In the genomic region with DNA sequence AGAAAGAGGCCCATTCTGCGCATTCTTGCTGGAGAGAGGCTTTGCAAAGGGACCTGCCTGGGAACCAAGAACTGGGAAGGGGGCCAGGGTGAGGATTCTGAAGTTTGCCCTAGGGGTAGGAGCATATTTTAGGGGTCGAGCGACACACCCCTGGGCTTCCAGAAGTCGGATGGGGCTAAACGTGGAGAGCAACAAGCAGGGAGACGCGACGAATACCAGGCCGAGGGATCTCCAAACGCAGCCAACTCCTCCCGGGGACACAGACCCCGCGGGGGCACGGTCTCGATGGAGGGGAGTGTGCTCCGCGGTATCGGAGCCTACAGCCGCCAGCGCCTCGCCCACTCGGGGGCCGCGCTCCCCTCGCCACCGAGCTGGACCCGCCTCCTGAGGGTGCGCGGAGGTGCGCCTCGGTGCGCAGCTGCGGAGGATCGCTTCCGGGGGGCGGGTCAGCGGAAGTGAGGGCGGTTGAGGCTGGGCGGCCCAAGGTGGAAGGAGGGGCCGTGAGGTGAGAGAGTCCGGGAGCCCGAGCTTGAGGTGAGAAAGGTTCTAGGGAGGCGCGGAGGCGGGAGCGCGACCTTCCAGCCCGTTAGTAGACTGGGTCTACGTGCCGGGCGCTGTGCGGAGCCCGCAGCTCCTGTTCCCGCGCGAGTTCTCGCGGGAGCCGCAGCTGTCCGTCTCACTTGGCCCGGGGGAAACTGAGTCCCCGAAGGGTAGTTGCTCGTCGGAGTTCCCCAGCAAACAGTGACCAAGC, we compare ENCODE assay signal across 1 cellular context.
TF ChIP-seq lines count a peak whose summit lies in the region.

A gene (plus strand): TSS at position 459 of the 751 bp plus-strand sequence. CDS start 3,151 bp downstream, outside the sequence.

TF ChIP-seq in GM12878, 131 proteins besides CTCF, POLR2A, EP300 and RAD21 (continued from another document and continues in another):
- TF ChIP-seq, protein P1, sequence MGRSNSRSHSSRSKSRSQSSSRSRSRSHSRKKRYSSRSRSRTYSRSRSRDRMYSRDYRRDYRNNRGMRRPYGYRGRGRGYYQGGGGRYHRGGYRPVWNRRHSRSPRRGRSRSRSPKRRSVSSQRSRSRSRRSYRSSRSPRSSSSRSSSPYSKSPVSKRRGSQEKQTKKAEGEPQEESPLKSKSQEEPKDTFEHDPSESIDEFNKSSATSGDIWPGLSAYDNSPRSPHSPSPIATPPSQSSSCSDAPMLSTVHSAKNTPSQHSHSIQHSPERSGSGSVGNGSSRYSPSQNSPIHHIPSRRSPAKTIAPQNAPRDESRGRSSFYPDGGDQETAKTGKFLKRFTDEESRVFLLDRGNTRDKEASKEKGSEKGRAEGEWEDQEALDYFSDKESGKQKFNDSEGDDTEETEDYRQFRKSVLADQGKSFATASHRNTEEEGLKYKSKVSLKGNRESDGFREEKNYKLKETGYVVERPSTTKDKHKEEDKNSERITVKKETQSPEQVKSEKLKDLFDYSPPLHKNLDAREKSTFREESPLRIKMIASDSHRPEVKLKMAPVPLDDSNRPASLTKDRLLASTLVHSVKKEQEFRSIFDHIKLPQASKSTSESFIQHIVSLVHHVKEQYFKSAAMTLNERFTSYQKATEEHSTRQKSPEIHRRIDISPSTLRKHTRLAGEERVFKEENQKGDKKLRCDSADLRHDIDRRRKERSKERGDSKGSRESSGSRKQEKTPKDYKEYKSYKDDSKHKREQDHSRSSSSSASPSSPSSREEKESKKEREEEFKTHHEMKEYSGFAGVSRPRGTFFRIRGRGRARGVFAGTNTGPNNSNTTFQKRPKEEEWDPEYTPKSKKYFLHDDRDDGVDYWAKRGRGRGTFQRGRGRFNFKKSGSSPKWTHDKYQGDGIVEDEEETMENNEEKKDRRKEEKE (IDR thresholded peaks at IDR 0.05): no peak
- peak; percentile 37; the same call in 1 of the 2 replicates for TF ChIP-seq CREM (IDR thresholded peaks at IDR 0.05; ENCODE audit: low read depth)
- TF ChIP-seq MYB (IDR thresholded peaks at IDR 0.05; ENCODE audit: borderline replicate concordance, low read depth, low read length): no peak
- TF ChIP-seq, protein P2, sequence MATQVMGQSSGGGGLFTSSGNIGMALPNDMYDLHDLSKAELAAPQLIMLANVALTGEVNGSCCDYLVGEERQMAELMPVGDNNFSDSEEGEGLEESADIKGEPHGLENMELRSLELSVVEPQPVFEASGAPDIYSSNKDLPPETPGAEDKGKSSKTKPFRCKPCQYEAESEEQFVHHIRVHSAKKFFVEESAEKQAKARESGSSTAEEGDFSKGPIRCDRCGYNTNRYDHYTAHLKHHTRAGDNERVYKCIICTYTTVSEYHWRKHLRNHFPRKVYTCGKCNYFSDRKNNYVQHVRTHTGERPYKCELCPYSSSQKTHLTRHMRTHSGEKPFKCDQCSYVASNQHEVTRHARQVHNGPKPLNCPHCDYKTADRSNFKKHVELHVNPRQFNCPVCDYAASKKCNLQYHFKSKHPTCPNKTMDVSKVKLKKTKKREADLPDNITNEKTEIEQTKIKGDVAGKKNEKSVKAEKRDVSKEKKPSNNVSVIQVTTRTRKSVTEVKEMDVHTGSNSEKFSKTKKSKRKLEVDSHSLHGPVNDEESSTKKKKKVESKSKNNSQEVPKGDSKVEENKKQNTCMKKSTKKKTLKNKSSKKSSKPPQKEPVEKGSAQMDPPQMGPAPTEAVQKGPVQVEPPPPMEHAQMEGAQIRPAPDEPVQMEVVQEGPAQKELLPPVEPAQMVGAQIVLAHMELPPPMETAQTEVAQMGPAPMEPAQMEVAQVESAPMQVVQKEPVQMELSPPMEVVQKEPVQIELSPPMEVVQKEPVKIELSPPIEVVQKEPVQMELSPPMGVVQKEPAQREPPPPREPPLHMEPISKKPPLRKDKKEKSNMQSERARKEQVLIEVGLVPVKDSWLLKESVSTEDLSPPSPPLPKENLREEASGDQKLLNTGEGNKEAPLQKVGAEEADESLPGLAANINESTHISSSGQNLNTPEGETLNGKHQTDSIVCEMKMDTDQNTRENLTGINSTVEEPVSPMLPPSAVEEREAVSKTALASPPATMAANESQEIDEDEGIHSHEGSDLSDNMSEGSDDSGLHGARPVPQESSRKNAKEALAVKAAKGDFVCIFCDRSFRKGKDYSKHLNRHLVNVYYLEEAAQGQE (IDR thresholded peaks at IDR 0.05; ENCODE audit: low read depth, low read length): no peak
- TF ChIP-seq BACH1 (IDR thresholded peaks at IDR 0.05; ENCODE audit: borderline replicate concordance): peak; percentile 51; the same call in 1 of the 2 replicates
- TF ChIP-seq, protein P3, sequence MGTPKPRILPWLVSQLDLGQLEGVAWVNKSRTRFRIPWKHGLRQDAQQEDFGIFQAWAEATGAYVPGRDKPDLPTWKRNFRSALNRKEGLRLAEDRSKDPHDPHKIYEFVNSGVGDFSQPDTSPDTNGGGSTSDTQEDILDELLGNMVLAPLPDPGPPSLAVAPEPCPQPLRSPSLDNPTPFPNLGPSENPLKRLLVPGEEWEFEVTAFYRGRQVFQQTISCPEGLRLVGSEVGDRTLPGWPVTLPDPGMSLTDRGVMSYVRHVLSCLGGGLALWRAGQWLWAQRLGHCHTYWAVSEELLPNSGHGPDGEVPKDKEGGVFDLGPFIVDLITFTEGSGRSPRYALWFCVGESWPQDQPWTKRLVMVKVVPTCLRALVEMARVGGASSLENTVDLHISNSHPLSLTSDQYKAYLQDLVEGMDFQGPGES (IDR thresholded peaks at IDR 0.05): no peak
- no peak for TF ChIP-seq NFYA (IDR thresholded peaks at IDR 0.05; ENCODE audit: borderline replicate concordance, low read depth, low read length)
- no peak for TF ChIP-seq MYC (IDR thresholded peaks at IDR 0.05; ENCODE audit: insufficient read depth, insufficient read length, insufficient replicate concordance, low read length, severe bottlenecking)
- TF ChIP-seq HDGF (IDR thresholded peaks at IDR 0.05): peak; percentile 94
- TF ChIP-seq, protein P4, sequence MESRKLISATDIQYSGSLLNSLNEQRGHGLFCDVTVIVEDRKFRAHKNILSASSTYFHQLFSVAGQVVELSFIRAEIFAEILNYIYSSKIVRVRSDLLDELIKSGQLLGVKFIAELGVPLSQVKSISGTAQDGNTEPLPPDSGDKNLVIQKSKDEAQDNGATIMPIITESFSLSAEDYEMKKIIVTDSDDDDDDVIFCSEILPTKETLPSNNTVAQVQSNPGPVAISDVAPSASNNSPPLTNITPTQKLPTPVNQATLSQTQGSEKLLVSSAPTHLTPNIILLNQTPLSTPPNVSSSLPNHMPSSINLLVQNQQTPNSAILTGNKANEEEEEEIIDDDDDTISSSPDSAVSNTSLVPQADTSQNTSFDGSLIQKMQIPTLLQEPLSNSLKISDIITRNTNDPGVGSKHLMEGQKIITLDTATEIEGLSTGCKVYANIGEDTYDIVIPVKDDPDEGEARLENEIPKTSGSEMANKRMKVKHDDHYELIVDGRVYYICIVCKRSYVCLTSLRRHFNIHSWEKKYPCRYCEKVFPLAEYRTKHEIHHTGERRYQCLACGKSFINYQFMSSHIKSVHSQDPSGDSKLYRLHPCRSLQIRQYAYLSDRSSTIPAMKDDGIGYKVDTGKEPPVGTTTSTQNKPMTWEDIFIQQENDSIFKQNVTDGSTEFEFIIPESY (IDR thresholded peaks at IDR 0.05): no peak
- TF ChIP-seq NR2C2 (IDR thresholded peaks at IDR 0.05; ENCODE audit: borderline replicate concordance, control insufficient read depth, insufficient read length, low read depth): no peak
- TF ChIP-seq ZBED1 (IDR thresholded peaks at IDR 0.05; ENCODE audit: borderline replicate concordance): no peak
- TF ChIP-seq, protein P5, sequence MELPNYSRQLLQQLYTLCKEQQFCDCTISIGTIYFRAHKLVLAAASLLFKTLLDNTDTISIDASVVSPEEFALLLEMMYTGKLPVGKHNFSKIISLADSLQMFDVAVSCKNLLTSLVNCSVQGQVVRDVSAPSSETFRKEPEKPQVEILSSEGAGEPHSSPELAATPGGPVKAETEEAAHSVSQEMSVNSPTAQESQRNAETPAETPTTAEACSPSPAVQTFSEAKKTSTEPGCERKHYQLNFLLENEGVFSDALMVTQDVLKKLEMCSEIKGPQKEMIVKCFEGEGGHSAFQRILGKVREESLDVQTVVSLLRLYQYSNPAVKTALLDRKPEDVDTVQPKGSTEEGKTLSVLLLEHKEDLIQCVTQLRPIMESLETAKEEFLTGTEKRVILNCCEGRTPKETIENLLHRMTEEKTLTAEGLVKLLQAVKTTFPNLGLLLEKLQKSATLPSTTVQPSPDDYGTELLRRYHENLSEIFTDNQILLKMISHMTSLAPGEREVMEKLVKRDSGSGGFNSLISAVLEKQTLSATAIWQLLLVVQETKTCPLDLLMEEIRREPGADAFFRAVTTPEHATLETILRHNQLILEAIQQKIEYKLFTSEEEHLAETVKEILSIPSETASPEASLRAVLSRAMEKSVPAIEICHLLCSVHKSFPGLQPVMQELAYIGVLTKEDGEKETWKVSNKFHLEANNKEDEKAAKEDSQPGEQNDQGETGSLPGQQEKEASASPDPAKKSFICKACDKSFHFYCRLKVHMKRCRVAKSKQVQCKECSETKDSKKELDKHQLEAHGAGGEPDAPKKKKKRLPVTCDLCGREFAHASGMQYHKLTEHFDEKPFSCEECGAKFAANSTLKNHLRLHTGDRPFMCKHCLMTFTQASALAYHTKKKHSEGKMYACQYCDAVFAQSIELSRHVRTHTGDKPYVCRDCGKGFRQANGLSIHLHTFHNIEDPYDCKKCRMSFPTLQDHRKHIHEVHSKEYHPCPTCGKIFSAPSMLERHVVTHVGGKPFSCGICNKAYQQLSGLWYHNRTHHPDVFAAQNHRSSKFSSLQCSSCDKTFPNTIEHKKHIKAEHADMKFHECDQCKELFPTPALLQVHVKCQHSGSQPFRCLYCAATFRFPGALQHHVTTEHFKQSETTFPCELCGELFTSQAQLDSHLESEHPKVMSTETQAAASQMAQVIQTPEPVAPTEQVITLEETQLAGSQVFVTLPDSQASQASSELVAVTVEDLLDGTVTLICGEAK (IDR thresholded peaks at IDR 0.05; ENCODE audit: borderline replicate concordance): peak; percentile 84
- no peak for TF ChIP-seq STAT3 (IDR thresholded peaks at IDR 0.05; ENCODE audit: low read depth, low read length)
- TF ChIP-seq, protein P6, sequence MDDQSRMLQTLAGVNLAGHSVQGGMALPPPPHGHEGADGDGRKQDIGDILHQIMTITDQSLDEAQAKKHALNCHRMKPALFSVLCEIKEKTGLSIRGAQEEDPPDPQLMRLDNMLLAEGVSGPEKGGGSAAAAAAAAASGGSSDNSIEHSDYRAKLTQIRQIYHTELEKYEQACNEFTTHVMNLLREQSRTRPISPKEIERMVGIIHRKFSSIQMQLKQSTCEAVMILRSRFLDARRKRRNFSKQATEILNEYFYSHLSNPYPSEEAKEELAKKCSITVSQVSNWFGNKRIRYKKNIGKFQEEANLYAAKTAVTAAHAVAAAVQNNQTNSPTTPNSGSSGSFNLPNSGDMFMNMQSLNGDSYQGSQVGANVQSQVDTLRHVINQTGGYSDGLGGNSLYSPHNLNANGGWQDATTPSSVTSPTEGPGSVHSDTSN (IDR thresholded peaks at IDR 0.05; ENCODE audit: insufficient replicate concordance, low read depth, low read length): peak; percentile 75
- TF ChIP-seq CHD1 (IDR thresholded peaks at IDR 0.05; ENCODE audit: low read depth, low read length): no peak
- no peak for TF ChIP-seq SMC3 (IDR thresholded peaks at IDR 0.05; ENCODE audit: borderline replicate concordance, low read length)
- no peak for TF ChIP-seq POU2F2 (IDR thresholded peaks at IDR 0.05; ENCODE audit: borderline replicate concordance, low read depth, low read length)
- TF ChIP-seq, protein P7, sequence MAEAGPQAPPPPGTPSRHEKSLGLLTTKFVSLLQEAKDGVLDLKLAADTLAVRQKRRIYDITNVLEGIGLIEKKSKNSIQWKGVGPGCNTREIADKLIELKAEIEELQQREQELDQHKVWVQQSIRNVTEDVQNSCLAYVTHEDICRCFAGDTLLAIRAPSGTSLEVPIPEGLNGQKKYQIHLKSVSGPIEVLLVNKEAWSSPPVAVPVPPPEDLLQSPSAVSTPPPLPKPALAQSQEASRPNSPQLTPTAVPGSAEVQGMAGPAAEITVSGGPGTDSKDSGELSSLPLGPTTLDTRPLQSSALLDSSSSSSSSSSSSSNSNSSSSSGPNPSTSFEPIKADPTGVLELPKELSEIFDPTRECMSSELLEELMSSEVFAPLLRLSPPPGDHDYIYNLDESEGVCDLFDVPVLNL (IDR thresholded peaks at IDR 0.05; ENCODE audit: low read depth, low read length): no peak
- peak; percentile 81 for TF ChIP-seq GABPA (IDR thresholded peaks at IDR 0.05; ENCODE audit: low read depth)
- peak; percentile 73; the same call in 1 of the 2 replicates for TF ChIP-seq CBFB (IDR thresholded peaks at IDR 0.05; ENCODE audit: low read depth)
- TF ChIP-seq JUND (IDR thresholded peaks at IDR 0.05; ENCODE audit: low read depth, low read length): no peak
- no peak for TF ChIP-seq FOXK2 (IDR thresholded peaks at IDR 0.05)
- TF ChIP-seq TAF1 (IDR thresholded peaks at IDR 0.05; ENCODE audit: borderline replicate concordance, low read depth, low read length): peak; percentile 69; the same call in 1 of the 2 replicates
- TF ChIP-seq, protein P8, sequence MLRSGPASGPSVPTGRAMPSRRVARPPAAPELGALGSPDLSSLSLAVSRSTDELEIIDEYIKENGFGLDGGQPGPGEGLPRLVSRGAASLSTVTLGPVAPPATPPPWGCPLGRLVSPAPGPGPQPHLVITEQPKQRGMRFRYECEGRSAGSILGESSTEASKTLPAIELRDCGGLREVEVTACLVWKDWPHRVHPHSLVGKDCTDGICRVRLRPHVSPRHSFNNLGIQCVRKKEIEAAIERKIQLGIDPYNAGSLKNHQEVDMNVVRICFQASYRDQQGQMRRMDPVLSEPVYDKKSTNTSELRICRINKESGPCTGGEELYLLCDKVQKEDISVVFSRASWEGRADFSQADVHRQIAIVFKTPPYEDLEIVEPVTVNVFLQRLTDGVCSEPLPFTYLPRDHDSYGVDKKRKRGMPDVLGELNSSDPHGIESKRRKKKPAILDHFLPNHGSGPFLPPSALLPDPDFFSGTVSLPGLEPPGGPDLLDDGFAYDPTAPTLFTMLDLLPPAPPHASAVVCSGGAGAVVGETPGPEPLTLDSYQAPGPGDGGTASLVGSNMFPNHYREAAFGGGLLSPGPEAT (IDR thresholded peaks at IDR 0.05; ENCODE audit: low read depth): peak; percentile 57; the same call in 1 of the 2 replicates
- 0 out of 2 replicates have a peak, but pooled peaks have one; percentile 19 for TF ChIP-seq MXI1 (IDR thresholded peaks at IDR 0.05; ENCODE audit: low read depth, low read length)
- TF ChIP-seq TBL1XR1 (IDR thresholded peaks at IDR 0.05; ENCODE audit: low read depth, low read length): no peak
- TF ChIP-seq MEF2B (IDR thresholded peaks at IDR 0.05; ENCODE audit: partially characterized antibody, poor library complexity, severe bottlenecking): no peak
- TF ChIP-seq TCF12 (IDR thresholded peaks at IDR 0.05; ENCODE audit: low read depth, low read length): peak; percentile 33; the same call in 1 of the 2 replicates
- no peak for TF ChIP-seq HCFC1 (IDR thresholded peaks at IDR 0.05; ENCODE audit: low read length)
- peak; percentile 13; the same call in 1 of the 2 replicates for TF ChIP-seq CREB1 (IDR thresholded peaks at IDR 0.05; ENCODE audit: low read depth)
- TF ChIP-seq, protein P9, sequence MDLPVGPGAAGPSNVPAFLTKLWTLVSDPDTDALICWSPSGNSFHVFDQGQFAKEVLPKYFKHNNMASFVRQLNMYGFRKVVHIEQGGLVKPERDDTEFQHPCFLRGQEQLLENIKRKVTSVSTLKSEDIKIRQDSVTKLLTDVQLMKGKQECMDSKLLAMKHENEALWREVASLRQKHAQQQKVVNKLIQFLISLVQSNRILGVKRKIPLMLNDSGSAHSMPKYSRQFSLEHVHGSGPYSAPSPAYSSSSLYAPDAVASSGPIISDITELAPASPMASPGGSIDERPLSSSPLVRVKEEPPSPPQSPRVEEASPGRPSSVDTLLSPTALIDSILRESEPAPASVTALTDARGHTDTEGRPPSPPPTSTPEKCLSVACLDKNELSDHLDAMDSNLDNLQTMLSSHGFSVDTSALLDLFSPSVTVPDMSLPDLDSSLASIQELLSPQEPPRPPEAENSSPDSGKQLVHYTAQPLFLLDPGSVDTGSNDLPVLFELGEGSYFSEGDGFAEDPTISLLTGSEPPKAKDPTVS (IDR thresholded peaks at IDR 0.05; ENCODE audit: low read depth, low read length): no peak
- no peak for TF ChIP-seq RAD51 (IDR thresholded peaks at IDR 0.05)
